In the genomic region with DNA sequence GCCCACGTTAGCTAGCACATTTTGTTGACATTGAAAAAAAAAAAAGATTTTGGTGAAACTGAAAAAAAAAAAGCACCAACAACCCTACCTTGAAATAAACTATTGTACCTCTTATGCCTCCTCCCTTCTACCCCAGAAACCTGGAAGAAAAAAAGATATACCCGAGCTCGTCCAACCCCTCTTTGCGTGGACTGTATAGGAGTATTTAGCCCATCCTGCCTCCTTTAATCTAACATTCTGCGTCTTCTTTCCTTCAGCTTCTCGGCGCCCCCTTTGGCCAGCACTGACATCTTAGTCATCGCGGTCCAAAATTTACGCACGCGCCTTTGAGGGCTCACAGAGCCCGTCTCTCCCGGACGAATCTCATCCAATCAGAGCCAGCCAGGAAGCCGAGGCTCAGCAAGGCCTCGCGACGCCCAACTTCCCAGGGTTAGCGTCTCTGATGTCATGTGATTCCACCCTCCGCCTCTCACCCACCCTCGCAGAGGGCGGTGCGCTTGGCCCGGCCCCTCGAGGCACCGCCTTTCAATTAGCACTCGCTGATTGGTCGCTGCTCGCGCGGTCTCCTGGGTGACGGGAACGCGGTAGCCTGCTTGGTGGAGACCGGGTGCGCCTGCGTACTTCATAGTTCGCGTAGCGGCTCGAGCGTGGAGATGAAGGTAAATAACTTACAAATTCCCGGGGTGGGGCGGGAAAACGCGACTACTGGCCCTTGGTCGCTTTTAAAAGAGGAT, we compare ENCODE assay signal across 8 cellular contexts. TPM values are rescaled to one million over a fixed set of nuclear protein-coding genes. Genes with fewer than 3 reads are reported as not detected.
DNase-seq lines count a peak whose midpoint lies in the region; ATAC-seq, FAIRE-seq and TF ChIP-seq lines count a peak whose summit lies in the region.

TSS of gene WDR19 (plus strand) at position 625 of the 734 bp plus-strand sequence. CDS start at position 654, 29 bp downstream.

- intact Hi-C loops in kidney (cut with DNase I), result no loop called here

- FAIRE-seq in kidney (lab: Jason Lieb, UNC), result peak; percentile 99

- no peaks in the 10 kb centered on the region for H3K9me3 Mint-ChIP-seq in chondrocyte (ENCODE audit: low read depth)

- no peaks in the 10 kb centered on the region for H3K27me3 Mint-ChIP-seq in chondrocyte (ENCODE audit: low read depth)

- H3K27ac ChIP-seq in kidney (ENCODE audit: low read depth in 2 of 2, low read length in 2 of 2), result peak within 1 kb of the TSS; percentile 63 to 69

- H3K36me3 ChIP-seq in kidney (ENCODE audit: control insufficient read depth in 1 of 2, insufficient read depth in 2 of 2, low read length in 2 of 2), result no peaks in the 10 kb centered on the region

- peak within 1 kb of the TSS; percentile 41 for H3K27ac Mint-ChIP-seq in chondrocyte (ENCODE audit: unreplicated experiment)

- peak; percentile 99 for ATAC-seq in GM19035 (IDR thresholded peaks at IDR 0.05; ENCODE audit: unreplicated experiment)
- peak; percentile 98 for ATAC-seq in HG03354 (IDR thresholded peaks at IDR 0.05; ENCODE audit: poor library complexity, severe bottlenecking, unreplicated experiment)

- H3K36me3 Mint-ChIP-seq in chondrocyte (ENCODE audit: low read depth), result no peaks in the 10 kb centered on the region

- H3K9ac ChIP-seq in kidney (ENCODE audit: low read length in 2 of 2), result peak within 1 kb of the TSS; percentile 76 to 90

- H3K4me1 ChIP-seq in kidney (ENCODE audit: control insufficient read depth in 1 of 2, insufficient read depth in 1 of 2, low read depth in 1 of 2, low read length in 2 of 2), result no peaks in the 10 kb centered on the region

- peak within 1 kb of the TSS; percentile 98 to 99 for H3K4me3 ChIP-seq in kidney (ENCODE audit: low read length in 2 of 2)

- peak; percentile 99 for DNase-seq in AML-193 (lab: John Stamatoyannopoulos, UW)
- DNase-seq in NCI-H446 treated with DMSO at 0.1 percent for 48 hours (lab: John Stamatoyannopoulos, UW), result peak; percentile 96
- DNase-seq in activated CD4-positive, CD25-positive, alpha-beta regulatory T cell treated with anti-CD3 and anti-CD28 coated beads, Interleukin-2, amount 50 U/mL, for 72 hours, result peak; percentile 95
- DNase-seq in chondrocyte (ENCODE audit: low spot score), result peak; percentile 100
- peak; percentile 100 for DNase-seq in kidney
- peak; percentile 99 for DNase-seq in stimulated activated CD4-positive, alpha-beta T cell treated with anti-CD3 and anti-CD28 coated beads, Interleukin-15, amount 100 ng/mL, for 24 hours

- H3K4me3 Mint-ChIP-seq in chondrocyte (ENCODE audit: unreplicated experiment), result no peak within 1 kb of the TSS

- no peaks in the 10 kb centered on the region for H3K9me3 ChIP-seq in kidney (ENCODE audit: control insufficient read depth in 1 of 2, low read length in 2 of 2)

- TF ChIP-seq CTCF in chondrocyte (IDR thresholded peaks at IDR 0.05) (peak; percentile 78), kidney (IDR thresholded peaks at IDR 0.05; ENCODE audit: borderline replicate concordance, extremely low read depth, insufficient read depth) (peak; percentile 48)

- H3K4me1 Mint-ChIP-seq in chondrocyte (ENCODE audit: low read depth), result peaks cover 10% of the 10 kb centered on the region

RNA-seq across cellular contexts. Expression of gene WDR19, which starts in this region (rescaled TPM):
- 23.0 to 33.2 TPM (median 31.0 TPM) in 3 replicates for total RNA-seq in chondrocyte
- total RNA-seq in kidney, result 42.5 TPM
- polyA plus RNA-seq in kidney (ENCODE audit: insufficient read depth, low read depth, low replicate concordance), result 21.4 TPM

Comparison
In these comparisons a context has a peak if more than half of its experiments do, and no peak if none do; other contexts are left out.
1. Peak in every context shown above with its lines: DNase-seq, ATAC-seq, H3K4me3 ChIP-seq and H3K27ac ChIP-seq.